8 cellular contexts compared by ENCODE assay signal in the genomic region with DNA sequence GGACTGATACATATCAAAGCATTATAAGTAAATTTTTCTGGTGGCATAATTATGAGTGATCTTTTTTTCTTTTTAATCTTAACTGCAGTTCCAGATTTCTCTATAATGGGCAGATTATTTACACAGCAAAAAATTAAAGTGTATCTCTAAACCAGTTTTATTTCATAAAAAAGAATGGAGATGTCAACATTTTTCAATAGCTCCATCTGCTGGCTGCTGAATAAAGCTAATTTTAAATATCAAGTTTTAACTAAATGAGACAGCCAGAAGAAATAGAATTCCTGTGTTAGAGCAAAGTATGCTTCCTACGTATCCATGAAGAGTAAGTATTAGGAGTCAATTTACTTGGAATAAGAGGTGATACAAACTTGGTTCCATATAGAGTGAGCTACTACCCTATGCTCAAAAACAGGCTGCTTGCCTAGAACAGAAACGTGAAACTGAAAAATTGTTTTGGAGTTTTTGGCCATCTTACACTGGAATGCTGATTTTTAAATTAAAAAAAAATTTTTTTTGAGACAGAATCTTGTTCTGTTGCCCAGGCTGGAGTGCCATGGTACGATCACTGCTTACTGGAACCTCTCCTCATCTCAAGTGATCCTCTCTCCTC. TPM values are rescaled to one million over a fixed set of nuclear protein-coding genes. Genes with fewer than 3 reads are reported as not detected.
DNase-seq lines count a peak whose midpoint lies in the region; ATAC-seq and TF ChIP-seq lines count a peak whose summit lies in the region.

No MANE protein-coding gene starts in this region.

- H3K9me3 ChIP-seq in body of pancreas, result peaks cover 0 to 7% (median 2%) of the 10 kb centered on the region in 3 donors

- no peak overlapping the region for H3K4me3 ChIP-seq in body of pancreas

- WGBS in body of pancreas, 2 donors, result 45 to 50% methylated on average over 3 of the region's 3 CpGs

- DNase-seq in DMS53 (lab: John Stamatoyannopoulos, UW) (peak; percentile 65), LoVo (ENCODE audit: low spot score) (peak; percentile 9), body of pancreas (no peak), medulla oblongata (ENCODE audit: extremely low spot score) (peak; percentile 35), NCI-H510A (lab: John Stamatoyannopoulos, UW) (no peak), AG08396 (ENCODE audit: low spot score) (no peak)
- DNase-seq in activated CD4-positive, CD25-positive, alpha-beta regulatory T cell treated with anti-CD3 and anti-CD28 coated beads, Interleukin-2, amount 50 U/mL, for 72 hours, result no peak

- no peaks in the 10 kb centered on the region for H3K36me3 ChIP-seq in body of pancreas (replicated peaks in 1 of 2; ENCODE audit: insufficient read depth in 1 of 2, low read depth in 2 of 2)

- peaks cover 8% of the 10 kb centered on the region for H3K4me1 ChIP-seq in body of pancreas

- ATAC-seq in body of pancreas, result no peak
- no peak for ATAC-seq in HG03469 (IDR thresholded peaks at IDR 0.05; ENCODE audit: unreplicated experiment)

- peak in 6 of 7 experiments; percentile 36 to 53 (median 45) for TF ChIP-seq CTCF in body of pancreas (IDR thresholded peaks at IDR 0.05)

- intact Hi-C loops in body of pancreas (cut with DNase I), result no loop called here

- H3K27me3 ChIP-seq in body of pancreas, result no peaks in the 10 kb centered on the region

- no peak for TF ChIP-seq POLR2A in body of pancreas (IDR thresholded peaks at IDR 0.05)

- no peak overlapping the region for H3K27ac ChIP-seq in body of pancreas

RNA-seq across cellular contexts. Expression of gene PDS5B, which starts 5.0 kb away (rescaled TPM):
- 10 to 100 TPM; 19.2 to 20.8 TPM for total RNA-seq in body of pancreas

RNA-seq across cellular contexts. Expression of gene N4BP2L2, which starts 42.7 kb away (rescaled TPM):
- 100 to 1,000 TPM; 120 to 191 TPM for total RNA-seq in body of pancreas

Comparison
In these comparisons a context has a peak if more than half of its experiments do, and no peak if none do; other contexts are left out.
1. DNase-seq: peak in DMS53 (single experiment), LoVo (single experiment) and medulla oblongata (single experiment); none in body of pancreas (0 of 4), NCI-H510A (single experiment), activated CD4-positive, CD25-positive, alpha-beta regulatory T cell treated with anti-CD3 and anti-CD28 coated beads, Interleukin-2, amount 50 U/mL, for 72 hours (single experiment) and AG08396 (single experiment).